In genomic region chr4:173170210-173170778, GRCh38 we compare ENCODE assay signal across 8 cellular contexts. TPM values are rescaled to one million over a fixed set of nuclear protein-coding genes. Genes with fewer than 3 reads are reported as not detected.
DNase-seq lines count a peak whose midpoint lies in the region; FAIRE-seq and TF ChIP-seq lines count a peak whose summit lies in the region.

No MANE protein-coding gene starts in this region.

- TF ChIP-seq EP300 in tibial nerve (IDR thresholded peaks at IDR 0.05): no peak

- peak overlapping the region; percentile 51 for H2AFZ ChIP-seq in astrocyte (ENCODE audit: low read depth, low read length)

- peak overlapping the region; percentile 81 for H3K4me3 Mint-ChIP-seq in activated naive CD4-positive, alpha-beta T cell treated with anti-CD3 and anti-CD28 coated beads for 36 hours
- peak overlapping the region; percentile 86 for H3K4me3 Mint-ChIP-seq in astrocyte (ENCODE audit: unreplicated experiment)

- peak overlapping the region; percentile 79 for H3K27ac Mint-ChIP-seq in activated naive CD4-positive, alpha-beta T cell treated with anti-CD3 and anti-CD28 coated beads for 36 hours
- H3K27ac Mint-ChIP-seq in astrocyte (ENCODE audit: unreplicated experiment): peak overlapping the region; percentile 13

- peaks cover 49% of the 10 kb centered on the region for H3K4me1 Mint-ChIP-seq in activated naive CD4-positive, alpha-beta T cell treated with anti-CD3 and anti-CD28 coated beads for 36 hours (ENCODE audit: low read depth)
- H3K4me1 Mint-ChIP-seq in astrocyte (ENCODE audit: low read depth, unreplicated experiment): peaks cover 37% of the 10 kb centered on the region

- peaks cover 12% of the 10 kb centered on the region for H3K4me1 ChIP-seq in astrocyte (ENCODE audit: insufficient read depth, low read length)
- H3K4me1 ChIP-seq in tibial nerve: peaks cover 0 to 19% (median 13%) of the 10 kb centered on the region in 4 donors

- H3K4me3 ChIP-seq in astrocyte (ENCODE audit: insufficient read depth, low read depth, low read length): peak overlapping the region; percentile 82
- H3K4me3 ChIP-seq in lower leg skin (ENCODE audit: low read depth, poor library complexity, severe bottlenecking): peak overlapping the region; percentile 63
- H3K4me3 ChIP-seq in tibial nerve: peak overlapping the region; percentile 72 to 93 (median 76)

- H4K20me1 ChIP-seq in astrocyte (ENCODE audit: insufficient read depth, low read length): peaks cover 37% of the 10 kb centered on the region

- H3K27me3 ChIP-seq in astrocyte (ENCODE audit: insufficient read depth, low read length): no peaks in the 10 kb centered on the region
- H3K27me3 ChIP-seq in tibial nerve: no peaks in the 10 kb centered on the region

- 4 to 10% methylated on average over 12 of the region's 12 CpGs for WGBS in lower leg skin, 2 donors
- WGBS in tibial nerve, 2 donors: 6 to 8% methylated on average over 12 of the region's 12 CpGs

- peak overlapping the region; percentile 91 for H3K4me2 ChIP-seq in astrocyte (ENCODE audit: low read length)

- TF ChIP-seq POLR2A in lower leg skin (IDR thresholded peaks at IDR 0.05) (no peak), tibial nerve (IDR thresholded peaks at IDR 0.05) (no peak)

- CTCF ChIA-PET in activated naive CD4-positive, alpha-beta T cell treated with anti-CD3 and anti-CD28 coated beads for 36 hours (lab: Charles Lee): interaction anchor here (1.1 kb wide), 1 partner anchor 92 kb away, joined by 3 read pairs; no protein-coding TSS in a partner anchor

- H3K9me3 Mint-ChIP-seq in activated naive CD4-positive, alpha-beta T cell treated with anti-CD3 and anti-CD28 coated beads for 36 hours: no peaks in the 10 kb centered on the region
- no peaks in the 10 kb centered on the region for H3K9me3 Mint-ChIP-seq in astrocyte (ENCODE audit: unreplicated experiment)

- H3K79me2 ChIP-seq in astrocyte (ENCODE audit: insufficient read depth, low read length): peaks cover 55% of the 10 kb centered on the region

- intact Hi-C loops in activated naive CD4-positive, alpha-beta T cell treated with anti-CD3 and anti-CD28 coated beads for 36 hours (cut with micrococcal nuclease): loop anchor here (5.0 kb wide), 1 partner anchor 322 kb away; no protein-coding TSS in a partner anchor
- intact Hi-C loops in lower leg skin (cut with DNase I; ENCODE audit: low total_unique reads): no loop called here

- DNase-seq in activated naive CD4-positive, alpha-beta T cell treated with anti-CD3 and anti-CD28 coated beads for 36 hours: no peak
- DNase-seq in activated naive CD4-positive, alpha-beta T cell treated with Interleukin-2 at 50 U/mL for 16 hours: no peak
- DNase-seq in astrocyte (ENCODE audit: low read depth) (no peak), lower leg skin (ENCODE audit: low spot score in 2 of 2) (no peak), tibial nerve (ENCODE audit: low spot score in 2 of 2) (no peak), NCI-H2081 treated with DMSO at 0.1 percent for 48 hours (lab: John Stamatoyannopoulos, UW) (no peak), A172 (ENCODE audit: low spot score) (no peak)
- no peak for DNase-seq in activated CD4-positive, CD25-positive, alpha-beta regulatory T cell treated with anti-CD3 and anti-CD28 coated beads, Interleukin-2, amount 50 U/mL, for 72 hours

- H3K9ac ChIP-seq in astrocyte (ENCODE audit: low read length): peak overlapping the region; percentile 88

- H3K9me3 ChIP-seq in astrocyte (ENCODE audit: insufficient read depth, low read depth, low read length): no peaks in the 10 kb centered on the region
- no peaks in the 10 kb centered on the region for H3K9me3 ChIP-seq in tibial nerve

- H3K36me3 Mint-ChIP-seq in activated naive CD4-positive, alpha-beta T cell treated with anti-CD3 and anti-CD28 coated beads for 36 hours (ENCODE audit: low read depth): no peaks in the 10 kb centered on the region
- peaks cover 4% of the 10 kb centered on the region for H3K36me3 Mint-ChIP-seq in astrocyte (ENCODE audit: low read depth, unreplicated experiment)

- FAIRE-seq in astrocyte (lab: Jason Lieb, UNC): no peak

- no peaks in the 10 kb centered on the region for H3K27me3 Mint-ChIP-seq in activated naive CD4-positive, alpha-beta T cell treated with anti-CD3 and anti-CD28 coated beads for 36 hours (ENCODE audit: low read depth)
- H3K27me3 Mint-ChIP-seq in astrocyte (ENCODE audit: low read depth, unreplicated experiment): no peaks in the 10 kb centered on the region

- H3K36me3 ChIP-seq in astrocyte (ENCODE audit: insufficient read depth, low read length) (no peaks in the 10 kb centered on the region), tibial nerve (no peaks in the 10 kb centered on the region)

- no peak for TF ChIP-seq CTCF in astrocyte (IDR thresholded peaks at IDR 0.05; ENCODE audit: insufficient read depth, low read depth, low read length)
- TF ChIP-seq CTCF in lower leg skin (IDR thresholded peaks at IDR 0.05): no peak
- TF ChIP-seq CTCF in tibial nerve (IDR thresholded peaks at IDR 0.05): no peak

- peak overlapping the region; percentile 78 for H3K27ac ChIP-seq in astrocyte (ENCODE audit: low read depth, low read length)
- H3K27ac ChIP-seq in tibial nerve: peak overlapping the region; percentile 40 to 96 (median 92)

RNA-seq across cellular contexts. Expression of gene GALNT7, which starts 1.7 kb away (rescaled TPM):
- 10 to 100 TPM in 1 of 2 experiments, 1 to 10 TPM in 1; 8.5 to 11.1 TPM for total RNA-seq in activated naive CD4-positive, alpha-beta T cell treated with anti-CD3 and anti-CD28 coated beads for 36 hours
- 97.6 and 98.5 TPM in 2 replicates for total RNA-seq in astrocyte
- 10 to 100 TPM in 3 of 4 donors, 1 to 10 TPM in 1; 2.3 to 14.0 (median 12.5) TPM for total RNA-seq in lower leg skin
- total RNA-seq in tibial nerve: 10 to 100 TPM in 1 of 4 donors, 1 to 10 TPM in 3; 8.7 to 22.4 (median 9.7) TPM
- total RNA-seq in A172 (2014; rRNA removed; shearing (Covaris generic)): 43.2 and 48.9 TPM in 2 replicates
